In the genomic region with DNA sequence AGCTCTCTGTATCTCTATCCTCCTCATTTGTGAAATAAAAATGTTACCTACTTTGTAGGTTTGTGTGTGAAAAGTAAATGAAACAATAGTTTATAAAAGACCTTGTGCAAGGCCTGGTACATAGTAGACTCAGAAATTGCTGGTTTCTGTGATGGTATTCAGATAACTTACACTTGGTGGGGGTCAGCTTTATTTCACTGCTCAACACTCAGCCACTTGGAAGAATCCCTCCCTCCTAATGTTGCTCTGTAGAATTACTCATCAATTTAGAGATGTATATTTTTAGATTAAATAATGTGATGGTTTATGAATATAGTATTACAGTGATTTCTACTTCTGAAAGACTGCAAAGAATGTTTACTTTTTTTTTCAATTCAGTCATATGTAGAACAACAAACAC, we compare ENCODE assay signal across 17 cellular contexts. TPM values are rescaled to one million over a fixed set of nuclear protein-coding genes. Genes with fewer than 3 reads are reported as not detected.
DNase-seq lines count a peak whose midpoint lies in the region; ATAC-seq lines count a peak whose summit lies in the region.
"Had no signal": no experiment of that assay in that cellular context is flagged by ENCODE, and none has a peak within 500 bp of the region (broad histone marks: within the 10 kb centered on the region; RNA-seq: fewer than 3 reads in every experiment).

No MANE protein-coding gene starts in this region.

- H3K27me3 Mint-ChIP-seq in activated naive CD4-positive, alpha-beta T cell treated with anti-CD3 and anti-CD28 coated beads, Interleukin-2, amount 10 ng/mL, durations not matched to agents 7 days and 5 days, result no peaks in the 10 kb centered on the region
- H3K27me3 Mint-ChIP-seq in activated T-helper 1 cell treated with anti-CD3 and anti-CD28 coated beads, Interleukin-12 subunit alpha, Interleukin-12 subunit beta, Interleukin-2, Interleukin-4 antibody, amounts not matched to agents 30 ng/mL and 10 ng/mL and 1 ng/mL, durations not matched to agents 14 hours and 24 hours and 36 hours (ENCODE audit: insufficient read depth), result no peaks in the 10 kb centered on the region
- H3K27me3 Mint-ChIP-seq: CD4-positive, CD25-positive, alpha-beta regulatory T cell had no signal

- CTCF ChIA-PET in activated naive CD4-positive, alpha-beta T cell treated with anti-CD3 and anti-CD28 coated beads, Interleukin-2, amount 10 ng/mL, durations not matched to agents 7 days and 5 days (lab: Charles Lee), result no interaction called here

- peaks cover 39% of the 10 kb centered on the region for H3K36me3 Mint-ChIP-seq in activated naive CD4-positive, alpha-beta T cell treated with anti-CD3 and anti-CD28 coated beads, Interleukin-2, amount 10 ng/mL, durations not matched to agents 7 days and 5 days
- peaks cover 24% of the 10 kb centered on the region for H3K36me3 Mint-ChIP-seq in activated T-helper 1 cell treated with anti-CD3 and anti-CD28 coated beads, Interleukin-12 subunit alpha, Interleukin-12 subunit beta, Interleukin-2, Interleukin-4 antibody, amounts not matched to agents 30 ng/mL and 10 ng/mL and 1 ng/mL, durations not matched to agents 14 hours and 24 hours and 36 hours (ENCODE audit: low read depth)

- H3K27ac Mint-ChIP-seq in activated naive CD4-positive, alpha-beta T cell treated with anti-CD3 and anti-CD28 coated beads, Interleukin-2, amount 10 ng/mL, durations not matched to agents 7 days and 5 days, result peak overlapping the region; percentile 49
- H3K27ac Mint-ChIP-seq in activated T-helper 1 cell treated with anti-CD3 and anti-CD28 coated beads, Interleukin-12 subunit alpha, Interleukin-12 subunit beta, Interleukin-2, Interleukin-4 antibody, amounts not matched to agents 30 ng/mL and 10 ng/mL and 1 ng/mL, durations not matched to agents 14 hours and 24 hours and 36 hours, result peak overlapping the region; percentile 56
- H3K27ac Mint-ChIP-seq: GM23338 had no signal

- DNase-seq in activated naive CD4-positive, alpha-beta T cell treated with anti-CD3 and anti-CD28 coated beads, Interleukin-2, amount 10 ng/mL, durations not matched to agents 7 days and 5 days, result no peak
- no peak for DNase-seq in activated naive CD4-positive, alpha-beta T cell treated with anti-CD3 and anti-CD28 coated beads, Interleukin-2, amount 50 U/mL, for 16 hours
- DNase-seq in activated T-helper 1 cell treated with anti-CD3 and anti-CD28 coated beads, Interleukin-12 subunit alpha, Interleukin-12 subunit beta, Interleukin-2, Interleukin-4 antibody, amounts not matched to agents 30 ng/mL and 10 ng/mL and 1 ng/mL, durations not matched to agents 14 hours and 24 hours and 36 hours (ENCODE audit: low spot score), result no peak
- DNase-seq in fibroblast of peridontal ligament (ENCODE audit: extremely low read depth) (peak; percentile 5), posterior cingulate gyrus (no peak), DMS53 (lab: John Stamatoyannopoulos, UW) (no peak)
- DNase-seq: ACHN; BE2C; C1 segment of cervical spinal cord; Caco-2; CD4-positive, CD25-positive, alpha-beta regulatory T cell; DMS79; GDM1; HCEC 1CT had no signal

- intact Hi-C loops in activated T-helper 1 cell treated with anti-CD3 and anti-CD28 coated beads, Interleukin-12 subunit alpha, Interleukin-12 subunit beta, Interleukin-2, Interleukin-4 antibody, amounts not matched to agents 30 ng/mL and 10 ng/mL and 1 ng/mL, durations not matched to agents 14 hours and 24 hours and 36 hours (cut with micrococcal nuclease), result no loop called here
- intact Hi-C loops in posterior cingulate gyrus (cut with DNase I), result no loop called here

- no peaks in the 10 kb centered on the region for H3K4me1 Mint-ChIP-seq in activated naive CD4-positive, alpha-beta T cell treated with anti-CD3 and anti-CD28 coated beads, Interleukin-2, amount 10 ng/mL, durations not matched to agents 7 days and 5 days
- H3K4me1 Mint-ChIP-seq in activated T-helper 1 cell treated with anti-CD3 and anti-CD28 coated beads, Interleukin-12 subunit alpha, Interleukin-12 subunit beta, Interleukin-2, Interleukin-4 antibody, amounts not matched to agents 30 ng/mL and 10 ng/mL and 1 ng/mL, durations not matched to agents 14 hours and 24 hours and 36 hours (ENCODE audit: low read depth), result no peaks in the 10 kb centered on the region
- H3K4me1 Mint-ChIP-seq: GM23338 had no signal

- no peak overlapping the region for H3K4me3 Mint-ChIP-seq in activated naive CD4-positive, alpha-beta T cell treated with anti-CD3 and anti-CD28 coated beads, Interleukin-2, amount 10 ng/mL, durations not matched to agents 7 days and 5 days
- H3K4me3 Mint-ChIP-seq in activated T-helper 1 cell treated with anti-CD3 and anti-CD28 coated beads, Interleukin-12 subunit alpha, Interleukin-12 subunit beta, Interleukin-2, Interleukin-4 antibody, amounts not matched to agents 30 ng/mL and 10 ng/mL and 1 ng/mL, durations not matched to agents 14 hours and 24 hours and 36 hours, result no peak overlapping the region
- H3K4me3 Mint-ChIP-seq: CD4-positive, CD25-positive, alpha-beta regulatory T cell; GM23338 had no signal

- ATAC-seq in GM21529 (IDR thresholded peaks at IDR 0.05; ENCODE audit: unreplicated experiment), result no peak
- ATAC-seq: GM23338, K562 had no signal

- no peaks in the 10 kb centered on the region for H3K9me3 Mint-ChIP-seq in activated naive CD4-positive, alpha-beta T cell treated with anti-CD3 and anti-CD28 coated beads, Interleukin-2, amount 10 ng/mL, durations not matched to agents 7 days and 5 days
- H3K9me3 Mint-ChIP-seq in activated T-helper 1 cell treated with anti-CD3 and anti-CD28 coated beads, Interleukin-12 subunit alpha, Interleukin-12 subunit beta, Interleukin-2, Interleukin-4 antibody, amounts not matched to agents 30 ng/mL and 10 ng/mL and 1 ng/mL, durations not matched to agents 14 hours and 24 hours and 36 hours, result no peaks in the 10 kb centered on the region
- H3K9me3 Mint-ChIP-seq: CD4-positive, CD25-positive, alpha-beta regulatory T cell; GM23338 had no signal

RNA-seq across cellular contexts. Expression of gene SMARCAD1, which starts 32.7 kb away (rescaled TPM):
- total RNA-seq in activated T-helper 1 cell treated with anti-CD3 and anti-CD28 coated beads, Interleukin-12 subunit alpha, Interleukin-12 subunit beta, Interleukin-2, Interleukin-4 antibody, amounts not matched to agents 30 ng/mL and 10 ng/mL and 1 ng/mL, durations not matched to agents 14 hours and 24 hours and 36 hours, result 44.0 and 46.3 TPM in 2 replicates
